ENCODE assay signal across 21 cellular contexts in genomic region chr1:222623458-222623857, GRCh38.
A peak's percentile ranks its signal among the peaks of the same experiment; 100 is the strongest.
DNase-seq lines count a peak whose midpoint lies in the region; ATAC-seq, FAIRE-seq and TF ChIP-seq lines count a peak whose summit lies in the region.
"Had no signal": no experiment of that assay in that cellular context is flagged by ENCODE, and none has a peak within 500 bp of the region (broad histone marks: within the 10 kb centered on the region; RNA-seq: fewer than 3 reads in every experiment).

No MANE protein-coding gene starts in this region.

- peak; percentile 38 for FAIRE-seq in D721Med (lab: Jason Lieb, UNC)
- FAIRE-seq: A549, GM12891, GM19239 had no signal

- ATAC-seq in HG03095 (IDR thresholded peaks at IDR 0.05; ENCODE audit: unreplicated experiment) (no peak), GM19467 (IDR thresholded peaks at IDR 0.05; ENCODE audit: unreplicated experiment) (no peak), GM21515 (IDR thresholded peaks at IDR 0.05; ENCODE audit: unreplicated experiment) (no peak)
- ATAC-seq: A549; CD8-positive, alpha-beta T cell had no signal

- peak overlapping the region; percentile 19; the same call in 1 of the 2 replicates for H3K4me3 ChIP-seq in LNCaP clone FGC (ENCODE audit: low read depth, low read length)
- H3K4me3 ChIP-seq: A549; BLaER1 treated with 17β-estradiol and CSF1 and Interleukin-3, amounts not matched to agents 10 nM and 100 nM had no signal

- TF ChIP-seq CTCF in D721Med (IDR thresholded peaks at IDR 0.05; ENCODE audit: insufficient read depth, missing control alignments) (no peak), LNCaP clone FGC (IDR thresholded peaks at IDR 0.05; ENCODE audit: control insufficient read depth, extremely low read depth, insufficient read depth) (no peak)

- DNase-seq in D721Med (ENCODE audit: insufficient read length, low spot score): no peak
- DNase-seq in LNCaP clone FGC (ENCODE audit: low read depth): no peak
- DNase-seq: AML-193; Caco-2; Calu3; CD4-positive, alpha-beta T cell; CD8-positive, alpha-beta T cell; DMS 273 treated with DMSO at 0.1 percent for 48 hours; DMS153; DMS53; DMS79; DND-41; EL; GF-D8 had no signal
